ENCODE assay signal across 1 cellular context in the genomic region with DNA sequence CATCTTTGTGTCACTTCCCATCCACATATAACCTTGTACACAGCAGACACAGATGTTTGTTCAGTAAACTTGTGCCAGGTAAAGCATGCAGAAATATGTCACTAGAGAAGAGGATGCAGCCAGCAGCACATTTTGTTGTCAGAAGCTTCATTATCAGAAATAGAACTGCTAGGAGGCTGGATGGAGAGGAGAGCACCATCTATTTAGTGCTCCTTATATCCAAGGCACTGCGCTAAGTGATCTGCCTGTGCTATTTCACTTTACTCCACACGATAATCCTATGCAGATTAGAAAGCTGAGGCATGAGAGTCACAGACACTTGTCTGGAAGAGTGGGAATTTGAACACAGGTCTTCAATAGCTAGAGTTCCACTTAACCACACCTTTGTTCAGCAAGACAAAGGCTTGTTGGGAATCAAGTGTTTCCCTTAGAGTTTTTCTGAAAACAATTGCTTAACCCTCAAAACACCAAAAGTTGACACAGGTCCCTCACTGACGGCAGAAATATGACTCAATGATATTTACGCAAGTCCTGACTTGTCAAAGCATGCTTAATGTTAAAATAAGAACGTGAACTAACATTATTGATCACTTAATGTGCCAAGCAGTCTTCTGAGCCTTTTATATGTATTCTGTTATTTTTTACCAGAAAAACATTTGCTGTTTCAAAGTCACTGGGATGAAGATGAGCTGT.
TF ChIP-seq lines count a peak whose summit lies in the region.

No MANE protein-coding gene starts in this region.

TF ChIP-seq in GM12878, 131 proteins besides CTCF, POLR2A, EP300 and RAD21:
- TF ChIP-seq, protein P1, sequence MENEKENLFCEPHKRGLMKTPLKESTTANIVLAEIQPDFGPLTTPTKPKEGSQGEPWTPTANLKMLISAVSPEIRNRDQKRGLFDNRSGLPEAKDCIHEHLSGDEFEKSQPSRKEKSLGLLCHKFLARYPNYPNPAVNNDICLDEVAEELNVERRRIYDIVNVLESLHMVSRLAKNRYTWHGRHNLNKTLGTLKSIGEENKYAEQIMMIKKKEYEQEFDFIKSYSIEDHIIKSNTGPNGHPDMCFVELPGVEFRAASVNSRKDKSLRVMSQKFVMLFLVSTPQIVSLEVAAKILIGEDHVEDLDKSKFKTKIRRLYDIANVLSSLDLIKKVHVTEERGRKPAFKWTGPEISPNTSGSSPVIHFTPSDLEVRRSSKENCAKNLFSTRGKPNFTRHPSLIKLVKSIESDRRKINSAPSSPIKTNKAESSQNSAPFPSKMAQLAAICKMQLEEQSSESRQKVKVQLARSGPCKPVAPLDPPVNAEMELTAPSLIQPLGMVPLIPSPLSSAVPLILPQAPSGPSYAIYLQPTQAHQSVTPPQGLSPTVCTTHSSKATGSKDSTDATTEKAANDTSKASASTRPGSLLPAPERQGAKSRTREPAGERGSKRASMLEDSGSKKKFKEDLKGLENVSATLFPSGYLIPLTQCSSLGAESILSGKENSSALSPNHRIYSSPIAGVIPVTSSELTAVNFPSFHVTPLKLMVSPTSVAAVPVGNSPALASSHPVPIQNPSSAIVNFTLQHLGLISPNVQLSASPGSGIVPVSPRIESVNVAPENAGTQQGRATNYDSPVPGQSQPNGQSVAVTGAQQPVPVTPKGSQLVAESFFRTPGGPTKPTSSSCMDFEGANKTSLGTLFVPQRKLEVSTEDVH (IDR thresholded peaks at IDR 0.05; ENCODE audit: low read depth, partially characterized antibody), result no peak
- no peak for TF ChIP-seq MXI1 (IDR thresholded peaks at IDR 0.05; ENCODE audit: low read depth, low read length)
- TF ChIP-seq BACH1 (IDR thresholded peaks at IDR 0.05; ENCODE audit: borderline replicate concordance), result no peak
- no peak for TF ChIP-seq CEBPB (IDR thresholded peaks at IDR 0.05; ENCODE audit: borderline replicate concordance in 1 of 2, low read depth in 2 of 2, low read length in 2 of 2)
- no peak for TF ChIP-seq ATF7 (IDR thresholded peaks at IDR 0.05; ENCODE audit: low read depth)
- TF ChIP-seq SPI1 (IDR thresholded peaks at IDR 0.05; ENCODE audit: borderline replicate concordance, insufficient read depth, low read depth, low read length), result no peak
- TF ChIP-seq CREB1 (IDR thresholded peaks at IDR 0.05; ENCODE audit: low read depth), result no peak
- no peak for TF ChIP-seq NFYA (IDR thresholded peaks at IDR 0.05; ENCODE audit: borderline replicate concordance, low read depth, low read length)
- TF ChIP-seq, protein P2, sequence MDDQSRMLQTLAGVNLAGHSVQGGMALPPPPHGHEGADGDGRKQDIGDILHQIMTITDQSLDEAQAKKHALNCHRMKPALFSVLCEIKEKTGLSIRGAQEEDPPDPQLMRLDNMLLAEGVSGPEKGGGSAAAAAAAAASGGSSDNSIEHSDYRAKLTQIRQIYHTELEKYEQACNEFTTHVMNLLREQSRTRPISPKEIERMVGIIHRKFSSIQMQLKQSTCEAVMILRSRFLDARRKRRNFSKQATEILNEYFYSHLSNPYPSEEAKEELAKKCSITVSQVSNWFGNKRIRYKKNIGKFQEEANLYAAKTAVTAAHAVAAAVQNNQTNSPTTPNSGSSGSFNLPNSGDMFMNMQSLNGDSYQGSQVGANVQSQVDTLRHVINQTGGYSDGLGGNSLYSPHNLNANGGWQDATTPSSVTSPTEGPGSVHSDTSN (IDR thresholded peaks at IDR 0.05; ENCODE audit: insufficient replicate concordance, low read depth, low read length), result no peak
- TF ChIP-seq PML (IDR thresholded peaks at IDR 0.05; ENCODE audit: low read length), result no peak
- TF ChIP-seq, protein P3, sequence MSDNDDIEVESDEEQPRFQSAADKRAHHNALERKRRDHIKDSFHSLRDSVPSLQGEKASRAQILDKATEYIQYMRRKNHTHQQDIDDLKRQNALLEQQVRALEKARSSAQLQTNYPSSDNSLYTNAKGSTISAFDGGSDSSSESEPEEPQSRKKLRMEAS (IDR thresholded peaks at IDR 0.05; ENCODE audit: low read depth, low read length), result no peak
- TF ChIP-seq, protein P4, sequence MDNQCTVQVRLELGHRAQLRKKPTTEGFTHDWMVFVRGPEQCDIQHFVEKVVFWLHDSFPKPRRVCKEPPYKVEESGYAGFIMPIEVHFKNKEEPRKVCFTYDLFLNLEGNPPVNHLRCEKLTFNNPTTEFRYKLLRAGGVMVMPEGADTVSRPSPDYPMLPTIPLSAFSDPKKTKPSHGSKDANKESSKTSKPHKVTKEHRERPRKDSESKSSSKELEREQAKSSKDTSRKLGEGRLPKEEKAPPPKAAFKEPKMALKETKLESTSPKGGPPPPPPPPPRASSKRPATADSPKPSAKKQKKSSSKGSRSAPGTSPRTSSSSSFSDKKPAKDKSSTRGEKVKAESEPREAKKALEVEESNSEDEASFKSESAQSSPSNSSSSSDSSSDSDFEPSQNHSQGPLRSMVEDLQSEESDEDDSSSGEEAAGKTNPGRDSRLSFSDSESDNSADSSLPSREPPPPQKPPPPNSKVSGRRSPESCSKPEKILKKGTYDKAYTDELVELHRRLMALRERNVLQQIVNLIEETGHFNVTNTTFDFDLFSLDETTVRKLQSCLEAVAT (IDR thresholded peaks at IDR 0.05), result no peak
- TF ChIP-seq CHD4 (IDR thresholded peaks at IDR 0.05), result no peak
- TF ChIP-seq FOXM1 (IDR thresholded peaks at IDR 0.05; ENCODE audit: low read depth, low read length), result no peak
